19 cellular contexts compared by ENCODE assay signal in the genomic region with DNA sequence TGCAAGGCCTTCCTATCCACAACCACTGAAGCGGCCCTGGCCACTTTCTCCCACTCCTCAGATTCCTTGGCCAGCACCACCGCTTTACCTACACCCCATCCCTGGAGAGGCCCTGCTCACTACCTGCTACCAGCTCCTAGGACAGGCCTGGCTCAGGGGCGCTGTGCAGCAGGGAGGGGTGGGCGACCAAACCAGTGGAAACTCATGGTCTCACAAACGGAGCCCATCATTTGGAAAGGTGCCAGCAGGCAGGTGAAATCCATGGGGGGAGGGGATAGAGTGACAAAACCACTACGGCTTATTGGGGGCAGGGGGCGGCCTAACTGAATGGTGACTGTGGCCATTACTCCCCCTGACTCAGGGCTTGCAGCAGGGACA. TPM values are rescaled to one million over a fixed set of nuclear protein-coding genes. Genes with fewer than 3 reads are reported as not detected.
DNase-seq lines count a peak whose midpoint lies in the region; ATAC-seq, FAIRE-seq and TF ChIP-seq lines count a peak whose summit lies in the region.
"Had no signal": no experiment of that assay in that cellular context is flagged by ENCODE, and none has a peak within 500 bp of the region (broad histone marks: within the 10 kb centered on the region; RNA-seq: fewer than 3 reads in every experiment).

No MANE protein-coding gene starts in this region.

- TF ChIP-seq CTCF in K562 (IDR thresholded peaks at IDR 0.05 in 2 of 3, conservative IDR thresholded peaks at IDR 0.05 in 1 of 3; ENCODE audit: insufficient read depth in 2 of 3, low read depth in 1 of 3, low read length in 3 of 3) (no peak), sigmoid colon (IDR thresholded peaks at IDR 0.05) (no peak), right lobe of liver (IDR thresholded peaks at IDR 0.05) (no peak)

- peaks cover 83% of the 10 kb centered on the region for H3K36me3 Mint-ChIP-seq in activated T-cell treated with anti-CD3 and anti-CD28 coated beads, Interleukin-2, amount 50 U/mL, for 24 hours (ENCODE audit: low read depth)
- H3K36me3 Mint-ChIP-seq in activated T-cell treated with anti-CD3 and anti-CD28 coated beads, Interleukin-2, amount 50 U/mL, for 4 hours (ENCODE audit: insufficient read depth), result peaks cover 29% of the 10 kb centered on the region
- H3K36me3 Mint-ChIP-seq in natural killer cell treated with Interleukin-12 subunit alpha and Interleukin-12 subunit beta and Interleukin-15 and Interleukin-18, amount 100 ng/mL, for 72 hours, result peaks cover 6% of the 10 kb centered on the region

- peaks cover 0 to 4% of the 10 kb centered on the region in 2 experiments; a peak in 1 of 5 replicates for H3K4me1 ChIP-seq in K562 (replicated peaks in 1 of 2; ENCODE audit: control insufficient read depth in 2 of 2, insufficient read depth in 2 of 2, low read length in 2 of 2)
- no peaks in the 10 kb centered on the region for H3K4me1 ChIP-seq in sigmoid colon
- H3K4me1 ChIP-seq in right lobe of liver, result no peaks in the 10 kb centered on the region

- H3K9me3 ChIP-seq in K562 (replicated peaks; ENCODE audit: control insufficient read depth, insufficient read depth, low read depth, low read length) (no peaks in the 10 kb centered on the region), sigmoid colon (no peaks in the 10 kb centered on the region), right lobe of liver (no peaks in the 10 kb centered on the region), MG63 (no peaks in the 10 kb centered on the region)

- no peaks in the 10 kb centered on the region for H3K27me3 ChIP-seq in K562 (ENCODE audit: control insufficient read depth in 2 of 2, insufficient read depth in 2 of 2, low read length in 2 of 2)
- no peaks in the 10 kb centered on the region for H3K27me3 ChIP-seq in sigmoid colon
- no peaks in the 10 kb centered on the region for H3K27me3 ChIP-seq in right lobe of liver
- H3K27me3 ChIP-seq in MG63, result no peaks in the 10 kb centered on the region

- peaks cover 4% of the 10 kb centered on the region for H3K9me1 ChIP-seq in K562 (ENCODE audit: control insufficient read depth, insufficient read depth, low read length)

- no peak overlapping the region for H2AFZ ChIP-seq in K562 (ENCODE audit: low read depth, low read length)
- H2AFZ ChIP-seq: GM23338 had no signal

- no peaks in the 10 kb centered on the region for H3K4me1 Mint-ChIP-seq in activated T-cell treated with anti-CD3 and anti-CD28 coated beads, Interleukin-2, amount 50 U/mL, for 24 hours (ENCODE audit: low read depth)
- no peaks in the 10 kb centered on the region for H3K4me1 Mint-ChIP-seq in activated T-cell treated with anti-CD3 and anti-CD28 coated beads, Interleukin-2, amount 50 U/mL, for 4 hours (ENCODE audit: low read depth)
- H3K4me1 Mint-ChIP-seq in natural killer cell treated with Interleukin-12 subunit alpha and Interleukin-12 subunit beta and Interleukin-15 and Interleukin-18, amount 100 ng/mL, for 72 hours (ENCODE audit: low read depth in 2 of 2), result peaks cover 0 to 3% of the 10 kb centered on the region in 2 donors

- no peak for DNase-seq in activated T-cell treated with anti-CD3 and anti-CD28 coated beads, Interleukin-2, amount 50 U/mL, for 24 hours
- DNase-seq in activated T-cell treated with anti-CD3 and anti-CD28 coated beads, Interleukin-2, amount 50 U/mL, for 4 hours, result no peak
- DNase-seq in HTR-8/SVneo (ENCODE audit: insufficient read length, low spot score) (no peak), K562 (ENCODE audit: extremely low read depth in 1 of 4, low spot score in 3 of 4) (no peak), sigmoid colon (peak; percentile 60), right lobe of liver (no peak), MG63 (no peak)
- DNase-seq in natural killer cell treated with Interleukin-12 subunit alpha and Interleukin-12 subunit beta and Interleukin-15 and Interleukin-18, amount 100 ng/mL, for 72 hours (ENCODE audit: low spot score), result no peak
- DNase-seq: C1 segment of cervical spinal cord, DMS 273 treated with DMSO at 0.1 percent for 48 hours, GDM1, HFFc6, NCI-H1092 treated with DMSO at 0.1 percent for 48 hours, NCI-H345, NCI-H526, SIG-M5 had no signal

- WGBS in K562 (ENCODE audit: insufficient coverage, low coverage, missing lambda C conversion rate), result 80% methylated on average over 7 of the region's 7 CpGs
- 90 to 91% methylated on average over 7 of the region's 7 CpGs for WGBS in sigmoid colon, 2 donors
- 90% methylated on average over 5 of the region's 7 CpGs for whole genome bisulfite sequencing in right lobe of liver (ENCODE audit: insufficient coverage, low coverage, low lambda C conversion rate, missing lambda C conversion rate)

- no peak for ATAC-seq in activated T-cell treated with anti-CD3 and anti-CD28 coated beads, Interleukin-2, amount 50 U/mL, for 4 hours
- ATAC-seq in K562 (no peak), right lobe of liver (no peak)
- no peak for ATAC-seq in natural killer cell treated with Interleukin-12 subunit alpha and Interleukin-12 subunit beta and Interleukin-15 and Interleukin-18, amount 100 ng/mL, for 72 hours
- ATAC-seq: GM12878, GM23338, HepG2 had no signal

- H3K4me3 ChIP-seq in K562 (no peak overlapping the region), sigmoid colon (no peak overlapping the region), right lobe of liver (no peak overlapping the region), MG63 (no peak overlapping the region)
- H3K4me3 ChIP-seq: GM12878, GM23338 had no signal

- CTCF ChIA-PET in K562 (lab: Yijun Ruan, JAX; ENCODE audit: low intra/inter-chr PET ratio), result no interaction called here

- H3K27ac ChIP-seq in K562 (ENCODE audit: extremely low read depth, low read depth, low read length) (no peak overlapping the region), sigmoid colon (no peak overlapping the region), right lobe of liver (no peak overlapping the region)

- TF ChIP-seq RAD21 in K562 (CRISPR knock-in tag; conservative IDR thresholded peaks at IDR 0.05 in 1 of 2, IDR thresholded peaks at IDR 0.05 in 1 of 2), result no peak

- H3K9me3 Mint-ChIP-seq in activated T-cell treated with anti-CD3 and anti-CD28 coated beads, Interleukin-2, amount 50 U/mL, for 24 hours, result no peaks in the 10 kb centered on the region
- H3K9me3 Mint-ChIP-seq in activated T-cell treated with anti-CD3 and anti-CD28 coated beads, Interleukin-2, amount 50 U/mL, for 4 hours, result no peaks in the 10 kb centered on the region
- H3K9me3 Mint-ChIP-seq in natural killer cell treated with Interleukin-12 subunit alpha and Interleukin-12 subunit beta and Interleukin-15 and Interleukin-18, amount 100 ng/mL, for 72 hours, result no peaks in the 10 kb centered on the region
- H3K9me3 Mint-ChIP-seq: HFFc6 had no signal

- H3K4me2 ChIP-seq in K562 (ENCODE audit: insufficient read depth, low read length), result no peak overlapping the region
- H3K4me2 ChIP-seq: GM23338 had no signal

- peak overlapping the region; percentile 41 for H3K27ac Mint-ChIP-seq in activated T-cell treated with anti-CD3 and anti-CD28 coated beads, Interleukin-2, amount 50 U/mL, for 24 hours
- peak overlapping the region in 1 of 2 donors; percentile 54 for H3K27ac Mint-ChIP-seq in natural killer cell treated with Interleukin-12 subunit alpha and Interleukin-12 subunit beta and Interleukin-15 and Interleukin-18, amount 100 ng/mL, for 72 hours
- H3K27ac Mint-ChIP-seq: GM23338 had no signal

- POLR2A ChIA-PET in K562 (lab: Yijun Ruan, JAX), result interaction anchor here (0.6 kb wide), 1 partner anchor 650 kb away, joined by 3 read pairs; no protein-coding TSS in a partner anchor

- TF ChIP-seq POLR2A in K562 (conservative IDR thresholded peaks at IDR 0.05), result no peak
- TF ChIP-seq POLR2A in sigmoid colon (IDR thresholded peaks at IDR 0.05), result no peak
- no peak for TF ChIP-seq POLR2A in right lobe of liver (IDR thresholded peaks at IDR 0.05)

- in situ Hi-C loops in K562 (cut with MboI), result no loop called here

- no peak overlapping the region for H3K4me3 Mint-ChIP-seq in activated T-cell treated with anti-CD3 and anti-CD28 coated beads, Interleukin-2, amount 50 U/mL, for 24 hours
- H3K4me3 Mint-ChIP-seq in activated T-cell treated with anti-CD3 and anti-CD28 coated beads, Interleukin-2, amount 50 U/mL, for 4 hours, result no peak overlapping the region
- no peak overlapping the region for H3K4me3 Mint-ChIP-seq in natural killer cell treated with Interleukin-12 subunit alpha and Interleukin-12 subunit beta and Interleukin-15 and Interleukin-18, amount 100 ng/mL, for 72 hours
- H3K4me3 Mint-ChIP-seq: GM23338, HFFc6 had no signal

- BruUV-seq in K562 (replicated peaks; lab: Mats Ljungman, UMichigan), result no TSS peak

- no peaks in the 10 kb centered on the region for H4K20me1 ChIP-seq in K562 (replicated peaks; ENCODE audit: control insufficient read depth, insufficient read depth, low read length)

- H3K27me3 Mint-ChIP-seq in activated T-cell treated with anti-CD3 and anti-CD28 coated beads, Interleukin-2, amount 50 U/mL, for 24 hours, result no peaks in the 10 kb centered on the region
- no peaks in the 10 kb centered on the region for H3K27me3 Mint-ChIP-seq in activated T-cell treated with anti-CD3 and anti-CD28 coated beads, Interleukin-2, amount 50 U/mL, for 4 hours (ENCODE audit: low read depth)
- no peaks in the 10 kb centered on the region for H3K27me3 Mint-ChIP-seq in natural killer cell treated with Interleukin-12 subunit alpha and Interleukin-12 subunit beta and Interleukin-15 and Interleukin-18, amount 100 ng/mL, for 72 hours

- TF ChIP-seq EP300 in K562 (IDR thresholded peaks at IDR 0.05; ENCODE audit: low read length) (no peak), sigmoid colon (IDR thresholded peaks at IDR 0.05) (no peak)

- no peak overlapping the region for H3K9ac ChIP-seq in K562 (ENCODE audit: insufficient read depth in 1 of 2, low read depth in 2 of 2, low read length in 2 of 2)

- H3K36me3 ChIP-seq in K562 (ENCODE audit: control insufficient read depth, insufficient read depth, low read length) (peaks cover 74% of the 10 kb centered on the region; the same call in 2 of the 3 replicates), sigmoid colon (peaks cover 24 to 58% (median 43%) of the 10 kb centered on the region in 4 donors), right lobe of liver (peaks cover 0 to 46% (median 4%) of the 10 kb centered on the region in 4 donors), MG63 (peaks cover 55% of the 10 kb centered on the region)

- FAIRE-seq in HTR-8/SVneo (lab: Jason Lieb, UNC), result peak; percentile 20
- no peak for FAIRE-seq in K562 (lab: Jason Lieb, UNC)
- FAIRE-seq: GM12878, HepG2 had no signal

- intact Hi-C loops in K562 (cut with micrococcal nuclease) (no loop called here), sigmoid colon (cut with DNase I) (no loop called here), right lobe of liver (cut with DNase I) (no loop called here)

- H3K79me2 ChIP-seq in K562 (ENCODE audit: control insufficient read depth, insufficient read depth, low read length), result no peaks in the 10 kb centered on the region

RNA-seq across cellular contexts. Expression of a gene that starts 27.6 kb away (rescaled TPM):
- 10 to 100 TPM; 27.2 to 31.5 (median 31.3) TPM for total RNA-seq in activated T-cell treated with anti-CD3 and anti-CD28 coated beads, Interleukin-2, amount 50 U/mL, for 4 hours
- 54.6 and 104 TPM in 2 replicates for total RNA-seq in K562 (2011; cell fraction: chromatin; rRNA removed; ENCODE audit: low replicate concordance)
- 38.6 and 39.2 TPM in 2 replicates for total RNA-seq in K562 (2011; cell fraction: nucleolus; rRNA removed)
- total RNA-seq in K562 (2011; cell fraction: nucleoplasm; rRNA removed), result 46.7 and 47.2 TPM in 2 replicates
- total RNA-seq in K562 (2014; rRNA removed) (15.8 and 18.7 TPM in 2 replicates), K562 (2014; rRNA removed; fragmentation: Illumina TruSeq; extraction: Trizol) (3.3 and 4.0 TPM in 2 replicates), K562 (2015; rRNA removed; fragmentation: Illumina TruSeq; extraction: Trizol) (9.6 and 11.0 TPM in 2 replicates), K562 (2021) (26.1 and 27.3 TPM in 2 replicates), sigmoid colon (10 to 100 TPM in 3 of 4 donors, 1 to 10 TPM in 1; 8.9 to 12.8 (median 11.5) TPM), right lobe of liver (1 to 10 TPM; 4.8 to 8.1 (median 5.5) TPM)
- polyA plus RNA-seq in K562 (2011; rRNA removed) (21.6 and 24.9 TPM in 2 replicates), K562 (2014; fragmentation: Illumina TruSeq; extraction: Trizol) (15.2 and 18.3 TPM in 2 replicates), K562 (2014; fragmentation: Nextera tagmentation; extraction: Ambion mirVana) (under 1 TPM; 0.08 to 0.66 TPM), K562 (2014; rRNA removed) (14.7 and 20.5 TPM in 2 replicates), sigmoid colon (10 to 100 TPM in 1 of 3 donors, 1 to 10 TPM in 2; 7.9 to 16.7 (median 8.4) TPM)
- 20.1 and 41.9 TPM in 2 replicates for polyA plus RNA-seq in K562 (2011; cell fraction: cytosol; rRNA removed)
- polyA plus RNA-seq in K562 (2011; cell fraction: nucleus; rRNA removed), result 26.9 and 32.6 TPM in 2 replicates
- polyA plus RNA-seq in K562 (2012), result 14.8 and 15.2 TPM in 2 replicates
- polyA minus RNA-seq in K562 (2011; rRNA and poly(A)+ RNA removed), result 25.2 and 45.6 TPM in 2 replicates
- polyA minus RNA-seq in K562 (2011; cell fraction: cytosol; rRNA and poly(A)+ RNA removed), result 13.1 and 23.2 TPM in 2 replicates
- 12.1 and 14.4 TPM in 2 replicates for polyA minus RNA-seq in K562 (2011; cell fraction: nucleus; rRNA and poly(A)+ RNA removed)
- 10 to 100 TPM; 18.1 to 33.5 TPM for total RNA-seq in natural killer cell treated with Interleukin-12 subunit alpha and Interleukin-12 subunit beta and Interleukin-15 and Interleukin-18, amount 100 ng/mL, for 72 hours
- total RNA-seq in MG63 (2014; rRNA removed; shearing (Covaris generic); ENCODE audit: low replicate concordance), result 27.0 and 37.3 TPM in 2 replicates

RNA-seq across cellular contexts. Expression of a gene that starts 27.9 kb away (rescaled TPM):
- total RNA-seq in activated T-cell treated with anti-CD3 and anti-CD28 coated beads, Interleukin-2, amount 50 U/mL, for 4 hours, result 10 to 100 TPM; 28.6 to 38.6 (median 33.4) TPM
- total RNA-seq in K562 (2011; cell fraction: chromatin; rRNA removed; ENCODE audit: low replicate concordance), result 107 and 382 TPM in 2 replicates
- total RNA-seq in K562 (2011; cell fraction: nucleolus; rRNA removed), result 428 and 489 TPM in 2 replicates
- 273 and 275 TPM in 2 replicates for total RNA-seq in K562 (2011; cell fraction: nucleoplasm; rRNA removed)
- total RNA-seq in K562 (2014; rRNA removed) (112 and 167 TPM in 2 replicates), K562 (2014; rRNA removed; fragmentation: Illumina TruSeq; extraction: Trizol) (25.6 and 32.7 TPM in 2 replicates), K562 (2015; rRNA removed; fragmentation: Illumina TruSeq; extraction: Trizol) (63.5 and 72.9 TPM in 2 replicates), K562 (2021) (121 and 128 TPM in 2 replicates), sigmoid colon (100 to 1,000 TPM; 164 to 270 (median 230) TPM), right lobe of liver (100 to 1,000 TPM in 4 of 6 experiments, 10 to 100 TPM in 2; 84.7 to 197 (median 113) TPM)
- polyA plus RNA-seq in K562 (2011; rRNA removed) (72.7 and 167 TPM in 2 replicates), K562 (2014; fragmentation: Illumina TruSeq; extraction: Trizol) (79.3 and 129 TPM in 2 replicates), K562 (2014; fragmentation: Nextera tagmentation; extraction: Ambion mirVana) (1 to 10 TPM; 2.3 to 5.8 TPM), K562 (2014; rRNA removed) (81.6 and 91.2 TPM in 2 replicates), sigmoid colon (100 to 1,000 TPM in 2 of 3 donors, 10 to 100 TPM in 1; 48.0 to 121 (median 118) TPM)
- 103 and 259 TPM in 2 replicates for polyA plus RNA-seq in K562 (2011; cell fraction: cytosol; rRNA removed)
- polyA plus RNA-seq in K562 (2011; cell fraction: nucleus; rRNA removed), result 92.2 and 141 TPM in 2 replicates
- polyA plus RNA-seq in K562 (2012), result 172 and 394 TPM in 2 replicates
- 36.8 and 45.4 TPM in 2 replicates for polyA minus RNA-seq in K562 (2011; rRNA and poly(A)+ RNA removed)
- 168 and 196 TPM in 2 replicates for polyA minus RNA-seq in K562 (2011; cell fraction: cytosol; rRNA and poly(A)+ RNA removed)
- polyA minus RNA-seq in K562 (2011; cell fraction: nucleus; rRNA and poly(A)+ RNA removed), result 38.8 and 46.8 TPM in 2 replicates
- total RNA-seq in natural killer cell treated with Interleukin-12 subunit alpha and Interleukin-12 subunit beta and Interleukin-15 and Interleukin-18, amount 100 ng/mL, for 72 hours, result 10 to 100 TPM; 67.4 to 92.0 TPM
- total RNA-seq in MG63 (2014; rRNA removed; shearing (Covaris generic); ENCODE audit: low replicate concordance), result 141 and 144 TPM in 2 replicates

RNA-seq across cellular contexts. Expression of a gene that starts 35.4 kb away (rescaled TPM):
- total RNA-seq in activated T-cell treated with anti-CD3 and anti-CD28 coated beads, Interleukin-2, amount 50 U/mL, for 4 hours, result 100 to 1,000 TPM; 147 to 158 (median 151) TPM
- 290 and 653 TPM in 2 replicates for total RNA-seq in K562 (2011; cell fraction: chromatin; rRNA removed; ENCODE audit: low replicate concordance)
- 340 and 358 TPM in 2 replicates for total RNA-seq in K562 (2011; cell fraction: nucleolus; rRNA removed)
- 338 and 343 TPM in 2 replicates for total RNA-seq in K562 (2011; cell fraction: nucleoplasm; rRNA removed)
- total RNA-seq in K562 (2014; rRNA removed), result 61.1 and 83.7 TPM in 2 replicates
- 44.7 and 55.7 TPM in 2 replicates for total RNA-seq in K562 (2014; rRNA removed; fragmentation: Illumina TruSeq; extraction: Trizol)
- 67.4 and 67.7 TPM in 2 replicates for total RNA-seq in K562 (2015; rRNA removed; fragmentation: Illumina TruSeq; extraction: Trizol)
- total RNA-seq in K562 (2021), result 120 and 127 TPM in 2 replicates
- polyA plus RNA-seq in K562 (2011; rRNA removed), result 90.8 and 133 TPM in 2 replicates
- polyA plus RNA-seq in K562 (2011; cell fraction: cytosol; rRNA removed), result 112 and 119 TPM in 2 replicates
- 493 and 545 TPM in 2 replicates for polyA plus RNA-seq in K562 (2011; cell fraction: nucleus; rRNA removed)
- 76.0 and 79.7 TPM in 2 replicates for polyA plus RNA-seq in K562 (2012)
- polyA plus RNA-seq in K562 (2014; fragmentation: Illumina TruSeq; extraction: Trizol), result 108 and 132 TPM in 2 replicates
- polyA plus RNA-seq in K562 (2014; fragmentation: Nextera tagmentation; extraction: Ambion mirVana), result 1 to 10 TPM; 1.1 TPM
- 85.4 and 108 TPM in 2 replicates for polyA plus RNA-seq in K562 (2014; rRNA removed)
- polyA minus RNA-seq in K562 (2011; rRNA and poly(A)+ RNA removed), result 47.0 and 54.6 TPM in 2 replicates
- polyA minus RNA-seq in K562 (2011; cell fraction: cytosol; rRNA and poly(A)+ RNA removed), result 48.0 and 50.7 TPM in 2 replicates
- polyA minus RNA-seq in K562 (2011; cell fraction: nucleus; rRNA and poly(A)+ RNA removed), result 66.6 and 101 TPM in 2 replicates
- total RNA-seq in sigmoid colon, result 10 to 100 TPM; 57.4 to 78.7 (median 76.3) TPM
- polyA plus RNA-seq in sigmoid colon, result 100 to 1,000 TPM in 1 of 3 donors, 10 to 100 TPM in 2; 28.0 to 107 (median 31.2) TPM
- total RNA-seq in right lobe of liver, result 100 to 1,000 TPM in 3 of 6 experiments, 10 to 100 TPM in 3; 83.2 to 132 (median 107) TPM
- 100 to 1,000 TPM; 131 to 180 TPM for total RNA-seq in natural killer cell treated with Interleukin-12 subunit alpha and Interleukin-12 subunit beta and Interleukin-15 and Interleukin-18, amount 100 ng/mL, for 72 hours
- total RNA-seq in MG63 (2014; rRNA removed; shearing (Covaris generic); ENCODE audit: low replicate concordance), result 104 and 131 TPM in 2 replicates
